1 cellular context compared by ENCODE assay signal in the genomic region with DNA sequence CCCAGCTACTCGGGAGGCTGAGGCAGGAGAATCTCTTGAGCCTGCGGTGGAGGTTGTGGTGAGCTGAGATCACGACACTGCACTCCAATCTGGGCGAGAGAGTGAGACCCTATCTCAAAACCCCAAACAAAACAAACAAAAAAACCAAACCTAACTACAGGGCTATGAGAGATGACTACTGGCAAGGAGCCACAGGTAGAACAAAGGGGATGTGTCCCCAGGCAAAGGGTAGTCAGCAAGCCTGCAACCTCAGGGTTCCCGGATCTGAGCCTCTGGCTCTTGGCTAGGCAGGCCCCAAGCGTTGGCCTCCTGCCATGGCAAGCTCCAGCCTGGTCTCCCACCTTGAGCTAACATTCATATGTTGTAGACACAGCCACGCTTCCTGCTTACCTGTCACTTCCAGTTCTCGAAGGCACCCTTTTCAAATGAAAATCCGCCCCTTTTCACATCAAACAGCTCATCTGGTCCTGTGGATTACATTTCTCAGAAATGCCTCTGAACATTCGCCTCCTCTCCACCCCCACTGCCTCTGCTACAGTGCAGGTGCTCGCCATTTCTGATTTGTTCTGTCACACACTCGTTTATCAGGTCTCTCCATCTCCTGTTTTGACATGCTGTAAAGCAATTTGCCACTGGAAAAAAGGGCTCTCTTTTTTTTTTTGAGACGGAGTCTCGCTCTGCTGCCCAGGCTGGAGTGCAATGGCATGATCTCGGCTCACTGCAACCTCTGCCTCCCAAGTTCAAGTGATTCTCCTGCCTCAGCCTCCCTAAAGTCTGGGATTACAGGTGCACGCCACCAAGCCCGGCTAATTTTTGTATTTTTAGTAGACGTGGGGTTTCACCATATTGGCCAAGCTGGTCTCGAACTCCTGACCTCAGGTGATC.
TF ChIP-seq lines count a peak whose summit lies in the region.

No MANE protein-coding gene starts in this region.

TF ChIP-seq in HepG2, 621 proteins besides CTCF, POLR2A, EP300 and RAD21 (continued from another document and continues in another):
- TF ChIP-seq ZFP82 (CRISPR knock-in tag; IDR thresholded peaks at IDR 0.05; ENCODE audit: borderline replicate concordance) = 0 out of 2 replicates have a peak, but pooled peaks have one; percentile 45
- peak; percentile 62 for TF ChIP-seq FOXA3 (CRISPR knock-in tag; IDR thresholded peaks at IDR 0.05)
- no peak for TF ChIP-seq E2F1 (CRISPR knock-in tag; IDR thresholded peaks at IDR 0.05)
- TF ChIP-seq DBP (CRISPR knock-in tag; IDR thresholded peaks at IDR 0.05; ENCODE audit: not compliant biosample characterization) = no peak
- no peak for TF ChIP-seq GTF3A (CRISPR knock-in tag; conservative IDR thresholded peaks at IDR 0.05)
- TF ChIP-seq FOSL1 (CRISPR knock-in tag; IDR thresholded peaks at IDR 0.05; ENCODE audit: borderline replicate concordance) = no peak
- no peak for TF ChIP-seq TP53 (CRISPR knock-in tag; conservative IDR thresholded peaks at IDR 0.05)
- no peak for TF ChIP-seq PCBP2 (optimal IDR thresholded peaks at IDR 0.05; ENCODE audit: low read depth, low read length, poor library complexity, severe bottlenecking)
- no peak for TF ChIP-seq TERF1 (CRISPR knock-in tag; IDR thresholded peaks at IDR 0.05)
- TF ChIP-seq ZBTB7B (CRISPR knock-in tag; IDR thresholded peaks at IDR 0.05) = 0 out of 2 replicates have a peak, but pooled peaks have one; percentile 46
- no peak for TF ChIP-seq IKZF1 (IDR thresholded peaks at IDR 0.05)
- TF ChIP-seq ZNF550 (CRISPR knock-in tag; IDR thresholded peaks at IDR 0.05; ENCODE audit: borderline replicate concordance) = no peak
- TF ChIP-seq ZBTB10 (CRISPR knock-in tag; IDR thresholded peaks at IDR 0.05; ENCODE audit: borderline replicate concordance) = no peak
- 0 out of 2 replicates have a peak, but pooled peaks have one; percentile 36 for TF ChIP-seq HES4 (CRISPR knock-in tag; IDR thresholded peaks at IDR 0.05; ENCODE audit: borderline replicate concordance)
- no peak for TF ChIP-seq SP1 (IDR thresholded peaks at IDR 0.05)
- no peak for TF ChIP-seq SP1 (CRISPR knock-in tag; IDR thresholded peaks at IDR 0.05)
- TF ChIP-seq ZFP36L2 (CRISPR knock-in tag; IDR thresholded peaks at IDR 0.05) = no peak
- TF ChIP-seq HINFP (CRISPR knock-in tag; IDR thresholded peaks at IDR 0.05; ENCODE audit: low read depth) = no peak
- peak; percentile 62; the same call in 1 of the 2 replicates for TF ChIP-seq ZNF12 (CRISPR knock-in tag; IDR thresholded peaks at IDR 0.05)
- TF ChIP-seq MZF1 (CRISPR knock-in tag; IDR thresholded peaks at IDR 0.05; ENCODE audit: borderline replicate concordance) = no peak
- TF ChIP-seq RNF2 (conservative IDR thresholded peaks at IDR 0.05; ENCODE audit: low read depth) = no peak
- no peak for TF ChIP-seq ZNF878 (CRISPR knock-in tag; IDR thresholded peaks at IDR 0.05)
- TF ChIP-seq ZNF780A (CRISPR knock-in tag; IDR thresholded peaks at IDR 0.05) = no peak
- TF ChIP-seq CAMTA2 (CRISPR knock-in tag; IDR thresholded peaks at IDR 0.05; ENCODE audit: borderline replicate concordance) = no peak
- TF ChIP-seq ZNF263 (CRISPR knock-in tag; IDR thresholded peaks at IDR 0.05) = no peak
- TF ChIP-seq, protein P1, sequence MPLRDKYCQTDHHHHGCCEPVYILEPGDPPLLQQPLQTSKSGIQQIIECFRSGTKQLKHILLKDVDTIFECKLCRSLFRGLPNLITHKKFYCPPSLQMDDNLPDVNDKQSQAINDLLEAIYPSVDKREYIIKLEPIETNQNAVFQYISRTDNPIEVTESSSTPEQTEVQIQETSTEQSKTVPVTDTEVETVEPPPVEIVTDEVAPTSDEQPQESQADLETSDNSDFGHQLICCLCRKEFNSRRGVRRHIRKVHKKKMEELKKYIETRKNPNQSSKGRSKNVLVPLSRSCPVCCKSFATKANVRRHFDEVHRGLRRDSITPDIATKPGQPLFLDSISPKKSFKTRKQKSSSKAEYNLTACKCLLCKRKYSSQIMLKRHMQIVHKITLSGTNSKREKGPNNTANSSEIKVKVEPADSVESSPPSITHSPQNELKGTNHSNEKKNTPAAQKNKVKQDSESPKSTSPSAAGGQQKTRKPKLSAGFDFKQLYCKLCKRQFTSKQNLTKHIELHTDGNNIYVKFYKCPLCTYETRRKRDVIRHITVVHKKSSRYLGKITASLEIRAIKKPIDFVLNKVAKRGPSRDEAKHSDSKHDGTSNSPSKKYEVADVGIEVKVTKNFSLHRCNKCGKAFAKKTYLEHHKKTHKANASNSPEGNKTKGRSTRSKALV (CRISPR knock-in tag; IDR thresholded peaks at IDR 0.05) = peak; percentile 53; the same call in 1 of the 2 replicates
- TF ChIP-seq KDM6A (CRISPR knock-in tag; IDR thresholded peaks at IDR 0.05; ENCODE audit: low read depth) = no peak
- TF ChIP-seq ETV5 (CRISPR knock-in tag; IDR thresholded peaks at IDR 0.05; ENCODE audit: borderline replicate concordance) = peak; percentile 69
- TF ChIP-seq, protein P2, sequence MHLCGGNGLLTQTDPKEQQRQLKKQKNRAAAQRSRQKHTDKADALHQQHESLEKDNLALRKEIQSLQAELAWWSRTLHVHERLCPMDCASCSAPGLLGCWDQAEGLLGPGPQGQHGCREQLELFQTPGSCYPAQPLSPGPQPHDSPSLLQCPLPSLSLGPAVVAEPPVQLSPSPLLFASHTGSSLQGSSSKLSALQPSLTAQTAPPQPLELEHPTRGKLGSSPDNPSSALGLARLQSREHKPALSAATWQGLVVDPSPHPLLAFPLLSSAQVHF (CRISPR knock-in tag; IDR thresholded peaks at IDR 0.05) = no peak
- TF ChIP-seq TFAP4 (IDR thresholded peaks at IDR 0.05; ENCODE audit: borderline replicate concordance, low read depth) = no peak
- no peak for TF ChIP-seq CHCHD3 (CRISPR knock-in tag; IDR thresholded peaks at IDR 0.05)
- TF ChIP-seq HNRNPH1 (optimal IDR thresholded peaks at IDR 0.05; ENCODE audit: low read depth, low read length) = no peak
- TF ChIP-seq, protein P3, sequence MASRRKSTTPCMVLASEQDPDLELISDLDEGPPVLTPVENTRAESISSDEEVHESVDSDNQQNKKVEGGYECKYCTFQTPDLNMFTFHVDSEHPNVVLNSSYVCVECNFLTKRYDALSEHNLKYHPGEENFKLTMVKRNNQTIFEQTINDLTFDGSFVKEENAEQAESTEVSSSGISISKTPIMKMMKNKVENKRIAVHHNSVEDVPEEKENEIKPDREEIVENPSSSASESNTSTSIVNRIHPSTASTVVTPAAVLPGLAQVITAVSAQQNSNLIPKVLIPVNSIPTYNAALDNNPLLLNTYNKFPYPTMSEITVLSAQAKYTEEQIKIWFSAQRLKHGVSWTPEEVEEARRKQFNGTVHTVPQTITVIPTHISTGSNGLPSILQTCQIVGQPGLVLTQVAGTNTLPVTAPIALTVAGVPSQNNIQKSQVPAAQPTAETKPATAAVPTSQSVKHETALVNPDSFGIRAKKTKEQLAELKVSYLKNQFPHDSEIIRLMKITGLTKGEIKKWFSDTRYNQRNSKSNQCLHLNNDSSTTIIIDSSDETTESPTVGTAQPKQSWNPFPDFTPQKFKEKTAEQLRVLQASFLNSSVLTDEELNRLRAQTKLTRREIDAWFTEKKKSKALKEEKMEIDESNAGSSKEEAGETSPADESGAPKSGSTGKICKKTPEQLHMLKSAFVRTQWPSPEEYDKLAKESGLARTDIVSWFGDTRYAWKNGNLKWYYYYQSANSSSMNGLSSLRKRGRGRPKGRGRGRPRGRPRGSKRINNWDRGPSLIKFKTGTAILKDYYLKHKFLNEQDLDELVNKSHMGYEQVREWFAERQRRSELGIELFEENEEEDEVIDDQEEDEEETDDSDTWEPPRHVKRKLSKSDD (CRISPR knock-in tag; IDR thresholded peaks at IDR 0.05; ENCODE audit: low read depth) = 0 out of 2 replicates have a peak, but pooled peaks have one; percentile 61
- TF ChIP-seq ZNF891 (CRISPR knock-in tag; IDR thresholded peaks at IDR 0.05) = no peak
- peak; percentile 14; the same call in 1 of the 2 replicates for TF ChIP-seq TCF7 (IDR thresholded peaks at IDR 0.05; ENCODE audit: low read depth)
- TF ChIP-seq MLLT10 (CRISPR knock-in tag; IDR thresholded peaks at IDR 0.05) = no peak
- TF ChIP-seq DMAP1 (CRISPR knock-in tag; IDR thresholded peaks at IDR 0.05) = no peak; the same call in 1 of the 2 replicates
- TF ChIP-seq SOX13 (IDR thresholded peaks at IDR 0.05) = peak; percentile 36; the same call in 1 of the 2 replicates
- TF ChIP-seq SOX13 (CRISPR knock-in tag; conservative IDR thresholded peaks at IDR 0.05 in 1 of 2, IDR thresholded peaks at IDR 0.05 in 1 of 2) = peak in 1 of 2 experiments; percentile 86; a peak in 2 of 4 replicates
- no peak for TF ChIP-seq PBX2 (CRISPR knock-in tag; IDR thresholded peaks at IDR 0.05)
